In genomic region chr1:117366281-117366981, GRCh38 we compare ENCODE assay signal across 8 cellular contexts. TPM values are rescaled to one million over a fixed set of nuclear protein-coding genes. Genes with fewer than 3 reads are reported as not detected.
A peak's percentile ranks its signal among the peaks of the same experiment; 100 is the strongest.
DNase-seq lines count a peak whose midpoint lies in the region; ATAC-seq and TF ChIP-seq lines count a peak whose summit lies in the region.

No MANE protein-coding gene starts in this region.

- peak overlapping the region; percentile 89 for H2AFZ ChIP-seq in PC-3 (ENCODE audit: low read length)

- H3K27me3 ChIP-seq in PC-3 (ENCODE audit: low read length): no peaks in the 10 kb centered on the region
- H3K27me3 ChIP-seq in naive thymus-derived CD4-positive, alpha-beta T cell (ENCODE audit: control insufficient read depth in 2 of 2, insufficient read depth in 2 of 2, low read length in 2 of 2): no peaks in the 10 kb centered on the region

- TF ChIP-seq CTCF in PC-3 (conservative IDR thresholded peaks at IDR 0.05; ENCODE audit: low read depth, low read length): no peak

- no peaks in the 10 kb centered on the region for H3F3A ChIP-seq in PC-3 (ENCODE audit: low read length, unreplicated experiment)

- peak overlapping the region; percentile 87 for H3K27ac Mint-ChIP-seq in activated T-helper 1 cell treated with anti-CD3 and anti-CD28 coated beads, Interleukin-12 subunit alpha, Interleukin-12 subunit beta, Interleukin-2, Interleukin-4 antibody, amounts not matched to agents 30 ng/mL and 10 ng/mL and 1 ng/mL, durations not matched to agents 14 hours and 24 hours and 36 hours
- H3K27ac Mint-ChIP-seq in naive thymus-derived CD4-positive, alpha-beta T cell: peak overlapping the region; percentile 88 to 99 (median 97)
- H3K27ac Mint-ChIP-seq in stimulated activated effector memory CD8-positive, alpha-beta T cell treated with anti-CD3 and anti-CD28 coated beads, Interleukin-12 subunit alpha, Interleukin-12 subunit beta, amount 100 ng/mL, for 72 hours: peak overlapping the region; percentile 93

- peak overlapping the region; percentile 88 for H3K4me2 ChIP-seq in PC-3 (ENCODE audit: low read length)

- H3K4me1 Mint-ChIP-seq in activated T-helper 1 cell treated with anti-CD3 and anti-CD28 coated beads, Interleukin-12 subunit alpha, Interleukin-12 subunit beta, Interleukin-2, Interleukin-4 antibody, amounts not matched to agents 30 ng/mL and 10 ng/mL and 1 ng/mL, durations not matched to agents 14 hours and 24 hours and 36 hours (ENCODE audit: low read depth): peaks cover 51% of the 10 kb centered on the region
- peaks cover 38 to 79% (median 69%) of the 10 kb centered on the region in 7 donors for H3K4me1 Mint-ChIP-seq in naive thymus-derived CD4-positive, alpha-beta T cell
- peaks cover 46% of the 10 kb centered on the region for H3K4me1 Mint-ChIP-seq in stimulated activated effector memory CD8-positive, alpha-beta T cell treated with anti-CD3 and anti-CD28 coated beads, Interleukin-12 subunit alpha, Interleukin-12 subunit beta, amount 100 ng/mL, for 72 hours

- H3K36me3 ChIP-seq in PC-3 (ENCODE audit: low read depth, low read length): no peaks in the 10 kb centered on the region
- peaks cover 0 to 6% (median 0%) of the 10 kb centered on the region in 3 experiments for H3K36me3 ChIP-seq in naive thymus-derived CD4-positive, alpha-beta T cell (ENCODE audit: control insufficient read depth in 2 of 3, insufficient read depth in 3 of 3, low read length in 3 of 3)

- POLR2A ChIA-PET in PC-3 (lab: Charles Lee; ENCODE audit: unreplicated experiment): interaction anchor here (0.6 to 1.0 kb wide), 5 partner anchors 24 to 182 kb away, joined by 4 to 21 read pairs (median 6); no protein-coding TSS in a partner anchor
- POLR2A ChIA-PET in naive thymus-derived CD4-positive, alpha-beta T cell (lab: Charles Lee): interaction anchor here (0.6 to 1.6 kb wide), 7 partner anchors 8 to 307 kb away, joined by 3 to 9 read pairs (median 5); partner anchors contain the start of gene TTF2

- H3K9me3 Mint-ChIP-seq in activated T-helper 1 cell treated with anti-CD3 and anti-CD28 coated beads, Interleukin-12 subunit alpha, Interleukin-12 subunit beta, Interleukin-2, Interleukin-4 antibody, amounts not matched to agents 30 ng/mL and 10 ng/mL and 1 ng/mL, durations not matched to agents 14 hours and 24 hours and 36 hours: no peaks in the 10 kb centered on the region
- H3K9me3 Mint-ChIP-seq in naive thymus-derived CD4-positive, alpha-beta T cell: peaks cover 0 to 4% (median 0%) of the 10 kb centered on the region in 11 donors
- no peaks in the 10 kb centered on the region for H3K9me3 Mint-ChIP-seq in stimulated activated effector memory CD8-positive, alpha-beta T cell treated with anti-CD3 and anti-CD28 coated beads, Interleukin-12 subunit alpha, Interleukin-12 subunit beta, amount 100 ng/mL, for 72 hours

- H3K79me2 ChIP-seq in PC-3 (ENCODE audit: low read length): peaks cover 55% of the 10 kb centered on the region

- BruUV-seq in PC-3 (replicated peaks; lab: Mats Ljungman, UMichigan): TSS peak; percentile 87

- H3K36me3 Mint-ChIP-seq in activated T-helper 1 cell treated with anti-CD3 and anti-CD28 coated beads, Interleukin-12 subunit alpha, Interleukin-12 subunit beta, Interleukin-2, Interleukin-4 antibody, amounts not matched to agents 30 ng/mL and 10 ng/mL and 1 ng/mL, durations not matched to agents 14 hours and 24 hours and 36 hours (ENCODE audit: low read depth): no peaks in the 10 kb centered on the region
- H3K36me3 Mint-ChIP-seq in naive thymus-derived CD4-positive, alpha-beta T cell: peaks cover 0 to 4% (median 0%) of the 10 kb centered on the region in 5 donors
- H3K36me3 Mint-ChIP-seq in stimulated activated effector memory CD8-positive, alpha-beta T cell treated with anti-CD3 and anti-CD28 coated beads, Interleukin-12 subunit alpha, Interleukin-12 subunit beta, amount 100 ng/mL, for 72 hours: peaks cover 14% of the 10 kb centered on the region

- H3K9ac ChIP-seq in PC-3 (ENCODE audit: low read length): peak overlapping the region; percentile 81

- peaks cover 33% of the 10 kb centered on the region for H3K4me1 ChIP-seq in PC-3 (ENCODE audit: insufficient read depth, low read length)
- H3K4me1 ChIP-seq in naive thymus-derived CD4-positive, alpha-beta T cell (ENCODE audit: control insufficient read depth in 2 of 2, insufficient read depth in 2 of 2, low read length in 2 of 2): peaks cover 23 to 35% of the 10 kb centered on the region in 2 donors

- intact Hi-C loops in PC-3 (cut with micrococcal nuclease): loop anchor here (1.0 to 10.0 kb wide), 4 partner anchors 20 to 561 kb away; partner anchors contain the start of genes GDAP2, TENT5C and WDR3
- intact Hi-C loops in activated T-helper 1 cell treated with anti-CD3 and anti-CD28 coated beads, Interleukin-12 subunit alpha, Interleukin-12 subunit beta, Interleukin-2, Interleukin-4 antibody, amounts not matched to agents 30 ng/mL and 10 ng/mL and 1 ng/mL, durations not matched to agents 14 hours and 24 hours and 36 hours (cut with micrococcal nuclease): loop anchor here (2.0 to 10.0 kb wide), 8 partner anchors 56 to 1778 kb away; partner anchors contain the start of genes TENT5C, TTF2 and WARS2
- intact Hi-C loops in naive thymus-derived CD4-positive, alpha-beta T cell (cut with micrococcal nuclease): loop anchor here (2.0 to 10.0 kb wide), 13 partner anchors 26 to 1774 kb away; partner anchors contain the start of genes ATP1A1 (in 1 of the 2), CD101 (in 1 of the 2), CD58 (in 1 of the 2) and GDAP2 (in 1 of the 2)

- H3K4me3 Mint-ChIP-seq in activated T-helper 1 cell treated with anti-CD3 and anti-CD28 coated beads, Interleukin-12 subunit alpha, Interleukin-12 subunit beta, Interleukin-2, Interleukin-4 antibody, amounts not matched to agents 30 ng/mL and 10 ng/mL and 1 ng/mL, durations not matched to agents 14 hours and 24 hours and 36 hours: peak overlapping the region; percentile 91
- peak overlapping the region; percentile 92 to 97 (median 95) for H3K4me3 Mint-ChIP-seq in naive thymus-derived CD4-positive, alpha-beta T cell
- H3K4me3 Mint-ChIP-seq in stimulated activated effector memory CD8-positive, alpha-beta T cell treated with anti-CD3 and anti-CD28 coated beads, Interleukin-12 subunit alpha, Interleukin-12 subunit beta, amount 100 ng/mL, for 72 hours: peak overlapping the region; percentile 89

- peaks cover 23% of the 10 kb centered on the region for H4K20me1 ChIP-seq in PC-3 (ENCODE audit: low read length)

- H3K27me3 Mint-ChIP-seq in activated T-helper 1 cell treated with anti-CD3 and anti-CD28 coated beads, Interleukin-12 subunit alpha, Interleukin-12 subunit beta, Interleukin-2, Interleukin-4 antibody, amounts not matched to agents 30 ng/mL and 10 ng/mL and 1 ng/mL, durations not matched to agents 14 hours and 24 hours and 36 hours (ENCODE audit: insufficient read depth): no peaks in the 10 kb centered on the region
- H3K27me3 Mint-ChIP-seq in naive thymus-derived CD4-positive, alpha-beta T cell: peaks cover 0 to 3% (median 0%) of the 10 kb centered on the region in 5 donors

- H3K27ac ChIP-seq in PC-3 (ENCODE audit: low read length): peak overlapping the region; percentile 58
- H3K27ac ChIP-seq in naive thymus-derived CD4-positive, alpha-beta T cell (ENCODE audit: low read depth, low read length): peak overlapping the region; percentile 91

- peak overlapping the region; percentile 91 for H3K4me3 ChIP-seq in PC-3 (ENCODE audit: low read length)
- peak overlapping the region; percentile 83 for H3K4me3 ChIP-seq in naive thymus-derived CD4-positive, alpha-beta T cell (ENCODE audit: low read length)

- ATAC-seq in GM19397 (IDR thresholded peaks at IDR 0.05; ENCODE audit: unreplicated experiment): peak; percentile 65
- peak; percentile 22 for ATAC-seq in HG03558 (IDR thresholded peaks at IDR 0.05; ENCODE audit: extremely low read depth, unreplicated experiment)
- ATAC-seq in PC-3: peak; percentile 60
- ATAC-seq in naive thymus-derived CD4-positive, alpha-beta T cell: peak; percentile 84
- peak; percentile 64 for ATAC-seq in stimulated activated effector memory CD8-positive, alpha-beta T cell treated with anti-CD3 and anti-CD28 coated beads, Interleukin-12 subunit alpha, Interleukin-12 subunit beta, amount 100 ng/mL, for 72 hours

- peak; percentile 44 for DNase-seq in CMK (ENCODE audit: low read depth)
- peak; percentile 78 for DNase-seq in PC-3
- DNase-seq in activated T-helper 1 cell treated with anti-CD3 and anti-CD28 coated beads, Interleukin-12 subunit alpha, Interleukin-12 subunit beta, Interleukin-2, Interleukin-4 antibody, amounts not matched to agents 30 ng/mL and 10 ng/mL and 1 ng/mL, durations not matched to agents 14 hours and 24 hours and 36 hours (ENCODE audit: low spot score): peak; percentile 78
- peak; percentile 77 for DNase-seq in fibroblast of gingiva (ENCODE audit: low read depth)
- DNase-seq in naive thymus-derived CD4-positive, alpha-beta T cell: peak; percentile 66 to 89 (median 77)
- DNase-seq in stimulated activated effector memory CD8-positive, alpha-beta T cell treated with anti-CD3 and anti-CD28 coated beads, Interleukin-12 subunit alpha, Interleukin-12 subunit beta, amount 100 ng/mL, for 72 hours (ENCODE audit: low spot score in 2 of 2): peak; percentile 84 to 91

- no peaks in the 10 kb centered on the region for H3K9me3 ChIP-seq in PC-3 (ENCODE audit: low read length)
- no peaks in the 10 kb centered on the region for H3K9me3 ChIP-seq in naive thymus-derived CD4-positive, alpha-beta T cell (ENCODE audit: control insufficient read depth in 2 of 3, low read length in 3 of 3)

- H3K9me2 ChIP-seq in PC-3 (replicated peaks; ENCODE audit: low read length): no peaks in the 10 kb centered on the region

- CTCF ChIA-PET in PC-3 (lab: Charles Lee): no interaction called here
- CTCF ChIA-PET in naive thymus-derived CD4-positive, alpha-beta T cell (lab: Charles Lee): no interaction called here

RNA-seq across cellular contexts. Expression of gene MAN1A2, which starts 0.8 kb away (rescaled TPM):
- total RNA-seq in PC-3 (2014; rRNA removed): 18.0 and 21.1 TPM in 2 replicates
- 30.1 and 32.5 TPM in 2 replicates for total RNA-seq in activated T-helper 1 cell treated with anti-CD3 and anti-CD28 coated beads, Interleukin-12 subunit alpha, Interleukin-12 subunit beta, Interleukin-2, Interleukin-4 antibody, amounts not matched to agents 30 ng/mL and 10 ng/mL and 1 ng/mL, durations not matched to agents 14 hours and 24 hours and 36 hours
- total RNA-seq in naive thymus-derived CD4-positive, alpha-beta T cell: 10 to 100 TPM; 40.4 to 63.4 (median 47.1) TPM
- 10 to 100 TPM; 10.5 to 20.9 TPM for polyA plus RNA-seq in naive thymus-derived CD4-positive, alpha-beta T cell

Comparison
In these comparisons a context has a peak if more than half of its experiments do, and no peak if none do; other contexts are left out.
1. Peak in every context shown above with its lines: DNase-seq, ATAC-seq, H3K4me3 ChIP-seq and H3K27ac ChIP-seq.
2. ATAC-seq: peak in every context shown above with its lines; median percentile 84 in naive thymus-derived CD4-positive, alpha-beta T cell; 65 in GM19397; 64 in stimulated activated effector memory CD8-positive, alpha-beta T cell treated with anti-CD3 and anti-CD28 coated beads, Interleukin-12 subunit alpha, Interleukin-12 subunit beta, amount 100 ng/mL, for 72 hours; 60 in PC-3; 22 in HG03558.